In genomic region chr4:23441670-23442069, GRCh38 we compare ENCODE assay signal across 27 cellular contexts.
"Had no signal": no experiment of that assay in that cellular context is flagged by ENCODE, and none has a peak within 500 bp of the region (broad histone marks: within the 10 kb centered on the region; RNA-seq: fewer than 3 reads in every experiment).

No MANE protein-coding gene starts in this region.

- H3K9me3 ChIP-seq: neutrophil, pancreas, prostate gland, right lobe of liver, sigmoid colon, stomach, thoracic aorta, thyroid gland, tibial nerve, upper lobe of left lung, vagina had no signal

- H3K9me3 Mint-ChIP-seq: nephron progenitor cell; neural crest cell; stimulated activated naive CD8-positive, alpha-beta T cell treated with anti-CD3 and anti-CD28 coated beads, Interleukin-15, Interleukin-2, amounts not matched to agents 100 ng/mL and 50 ng/mL, for 24 hours had no signal

- H3K4me1 ChIP-seq: pancreas, prostate gland, right lobe of liver, sigmoid colon, stomach, thyroid gland, tibial nerve, upper lobe of left lung, vagina had no signal

- H3K4me1 Mint-ChIP-seq: neural crest cell; stimulated activated effector memory CD8-positive, alpha-beta T cell treated with anti-CD3 and anti-CD28 coated beads, Interleukin-12 subunit alpha, Interleukin-12 subunit beta, amount 100 ng/mL, for 72 hours; stimulated activated naive B cell treated with anti-CD40 and anti-IgM and Interleukin-4, amounts not matched to agents 10 μg/mL and 1 μg/mL and 100 μg/mL, for 72 hours had no signal

- H3K4me3 ChIP-seq: pancreas, prostate gland, right lobe of liver, sigmoid colon, stomach, thoracic aorta, thyroid gland, tibial nerve, upper lobe of left lung, vagina had no signal

- H3K4me3 Mint-ChIP-seq: natural killer cell treated with Interleukin-12 subunit alpha and Interleukin-12 subunit beta and Interleukin-15 and Interleukin-18, amount 100 ng/mL, for 72 hours; nephron progenitor cell; neural crest cell; stimulated activated effector memory CD8-positive, alpha-beta T cell treated with anti-CD3 and anti-CD28 coated beads, Interleukin-12 subunit alpha, Interleukin-12 subunit beta, amount 100 ng/mL, for 72 hours; stimulated activated naive B cell treated with anti-CD40 and anti-IgM and Interleukin-4, amounts not matched to agents 10 μg/mL and 1 μg/mL and 100 μg/mL, for 72 hours; stimulated activated naive CD8-positive, alpha-beta T cell treated with anti-CD3 and anti-CD28 coated beads, Interleukin-15, Interleukin-2, amounts not matched to agents 100 ng/mL and 50 ng/mL, for 24 hours had no signal

- DNase-seq: nephron progenitor cell; nucleus accumbens; pancreas; right cardiac atrium; right lobe of liver; sigmoid colon; small intestine; stimulated activated CD4-positive, alpha-beta T cell treated with anti-CD3 and anti-CD28 coated beads, Interleukin-15, amount 100 ng/mL, for 24 hours; stimulated activated CD4-positive, alpha-beta T cell treated with anti-CD3 and anti-CD28 coated beads, Interleukin-2, amount 100 ng/mL, for 24 hours; stimulated activated CD4-positive, alpha-beta T cell treated with anti-CD3 and anti-CD28 coated beads, Interleukin-2, amount 100 ng/mL, for 48 hours; stimulated activated CD4-positive, alpha-beta T cell treated with anti-CD3 and anti-CD28 coated beads, Interleukin-4, amount 100 ng/mL, for 24 hours; stimulated activated naive B cell treated with anti-CD40 and anti-IgM and Interleukin-4, amounts not matched to agents 10 μg/mL and 1 μg/mL and 100 μg/mL, for 72 hours; stimulated activated naive CD4-positive, alpha-beta T cell treated with Interleukin-2 at 50 U/mL for 16 hours; stomach; thyroid gland; trophoblast cell; upper lobe of left lung had no signal

- H3K36me3 Mint-ChIP-seq: natural killer cell treated with Interleukin-12 subunit alpha and Interleukin-12 subunit beta and Interleukin-15 and Interleukin-18, amount 100 ng/mL, for 72 hours; stimulated activated effector memory CD8-positive, alpha-beta T cell treated with anti-CD3 and anti-CD28 coated beads, Interleukin-12 subunit alpha, Interleukin-12 subunit beta, amount 100 ng/mL, for 72 hours; stimulated activated naive B cell treated with anti-CD40 and anti-IgM and Interleukin-4, amounts not matched to agents 10 μg/mL and 1 μg/mL and 100 μg/mL, for 72 hours had no signal

- H3K27me3 Mint-ChIP-seq: natural killer cell treated with Interleukin-12 subunit alpha and Interleukin-12 subunit beta and Interleukin-15 and Interleukin-18, amount 100 ng/mL, for 72 hours; stimulated activated naive B cell treated with anti-CD40 and anti-IgM and Interleukin-4, amounts not matched to agents 10 μg/mL and 1 μg/mL and 100 μg/mL, for 72 hours; stimulated activated naive CD8-positive, alpha-beta T cell treated with anti-CD3 and anti-CD28 coated beads, Interleukin-15, Interleukin-2, amounts not matched to agents 100 ng/mL and 50 ng/mL, for 24 hours had no signal

- H3K27me3 ChIP-seq: neutrophil, pancreas, right lobe of liver, sigmoid colon, stomach, thyroid gland, tibial nerve, upper lobe of left lung, vagina had no signal

- H3K27ac Mint-ChIP-seq: natural killer cell treated with Interleukin-12 subunit alpha and Interleukin-12 subunit beta and Interleukin-15 and Interleukin-18, amount 100 ng/mL, for 72 hours; nephron progenitor cell; stimulated activated effector memory CD8-positive, alpha-beta T cell treated with anti-CD3 and anti-CD28 coated beads, Interleukin-12 subunit alpha, Interleukin-12 subunit beta, amount 100 ng/mL, for 72 hours; stimulated activated naive B cell treated with anti-CD40 and anti-IgM and Interleukin-4, amounts not matched to agents 10 μg/mL and 1 μg/mL and 100 μg/mL, for 72 hours; stimulated activated naive CD8-positive, alpha-beta T cell treated with anti-CD3 and anti-CD28 coated beads, Interleukin-15, Interleukin-2, amounts not matched to agents 100 ng/mL and 50 ng/mL, for 24 hours had no signal

- FAIRE-seq: pancreas, small intestine, urothelium cell line had no signal

- H3K36me3 ChIP-seq: neutrophil, pancreas, prostate gland, right lobe of liver, sigmoid colon, stomach, thoracic aorta, thyroid gland, tibial nerve, upper lobe of left lung, vagina had no signal

- H3K27ac ChIP-seq: neutrophil, pancreas, prostate gland, right lobe of liver, sigmoid colon, stomach, thoracic aorta, thyroid gland, tibial nerve, upper lobe of left lung, vagina had no signal

- ATAC-seq: natural killer cell treated with Interleukin-12 subunit alpha and Interleukin-12 subunit beta and Interleukin-15 and Interleukin-18, amount 100 ng/mL, for 72 hours; pancreas; right cardiac atrium; right lobe of liver; stimulated activated effector memory CD8-positive, alpha-beta T cell treated with anti-CD3 and anti-CD28 coated beads, Interleukin-12 subunit alpha, Interleukin-12 subunit beta, amount 100 ng/mL, for 72 hours; stimulated activated naive B cell treated with anti-CD40 and anti-IgM and Interleukin-4, amounts not matched to agents 10 μg/mL and 1 μg/mL and 100 μg/mL, for 72 hours had no signal
